Comparison of ENCODE assay signal across 9 cellular contexts in the genomic region with DNA sequence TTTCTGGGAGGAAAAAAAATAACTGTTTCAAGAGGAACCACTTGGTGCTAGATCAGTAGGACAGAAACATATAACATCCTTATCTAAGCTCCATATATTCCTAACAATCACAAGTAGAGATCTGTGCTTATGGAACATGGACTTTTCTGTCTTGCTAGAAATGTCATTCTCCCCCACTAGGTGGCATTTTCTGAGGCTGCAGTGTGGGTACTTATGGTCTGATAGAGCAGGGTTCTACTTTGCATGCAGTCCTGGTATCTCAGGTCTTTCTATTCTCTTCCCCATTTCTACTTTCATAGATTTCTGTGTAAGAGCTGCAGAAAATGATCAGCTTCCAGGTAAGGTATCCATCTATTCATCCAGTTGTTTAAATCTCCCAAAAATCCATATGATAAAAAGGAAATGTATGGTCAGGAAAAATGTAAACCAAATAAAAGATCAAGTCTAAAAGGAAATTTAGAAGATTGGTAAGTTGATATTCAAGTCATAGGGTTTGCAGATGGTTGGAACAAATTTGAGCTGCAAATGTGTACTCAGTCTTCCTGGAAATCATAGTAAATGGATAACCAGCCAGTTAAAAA. TPM values are rescaled to one million over a fixed set of nuclear protein-coding genes. Genes with fewer than 3 reads are reported as not detected.
DNase-seq lines count a peak whose midpoint lies in the region; ATAC-seq, FAIRE-seq and TF ChIP-seq lines count a peak whose summit lies in the region.
"Had no signal": no experiment of that assay in that cellular context is flagged by ENCODE, and none has a peak within 500 bp of the region (broad histone marks: within the 10 kb centered on the region; RNA-seq: fewer than 3 reads in every experiment).

No MANE protein-coding gene starts in this region.

- H3K36me3 ChIP-seq in NT2/D1 (ENCODE audit: insufficient read depth, insufficient read length, low read length) (peaks cover 14% of the 10 kb centered on the region), kidney epithelial cell (ENCODE audit: control insufficient read depth, insufficient read depth, low read length) (no peaks in the 10 kb centered on the region), testis (ENCODE audit: low read depth, missing control alignments) (no peaks in the 10 kb centered on the region)

- TF ChIP-seq CTCF in kidney epithelial cell (IDR thresholded peaks at IDR 0.05; ENCODE audit: insufficient read depth, low read length, poor library complexity, severe bottlenecking) (peak; percentile 52), testis (IDR thresholded peaks at IDR 0.05) (peak; percentile 36 to 52 (median 37))

- intact Hi-C loops in testis (cut with DNase I; ENCODE audit: low total_unique reads), result no loop called here

- DNase-seq in NCI-H524 (lab: John Stamatoyannopoulos, UW), result peak; percentile 37 to 57
- DNase-seq in NCI-H524 treated with DMSO at 0.1 percent for 48 hours (lab: John Stamatoyannopoulos, UW), result no peak
- peak; percentile 51 for DNase-seq in HTR-8/SVneo (ENCODE audit: insufficient read length, low spot score)
- DNase-seq in NT2/D1 (ENCODE audit: low read depth, low spot score), result peak; percentile 60
- DNase-seq in amniotic stem cell (lab: John Stamatoyannopoulos, UW), result peak; percentile 3
- DNase-seq in kidney epithelial cell (ENCODE audit: low read depth), result no peak
- peak; percentile 26 for DNase-seq in testis

- no peaks in the 10 kb centered on the region for H3K9me3 ChIP-seq in NT2/D1 (ENCODE audit: insufficient read depth, low read length)
- H3K9me3 ChIP-seq in testis, result no peaks in the 10 kb centered on the region

- H3K4me1 ChIP-seq in NT2/D1 (ENCODE audit: insufficient read depth, insufficient read length) (no peaks in the 10 kb centered on the region), testis (no peaks in the 10 kb centered on the region)

- TF ChIP-seq POLR2A in testis (IDR thresholded peaks at IDR 0.05), result no peak

- ATAC-seq in GM21526 (IDR thresholded peaks at IDR 0.05; ENCODE audit: low FRiP score, unreplicated experiment), result no peak

- H3K4me3 ChIP-seq in NT2/D1 (ENCODE audit: insufficient read length, low read depth) (no peak overlapping the region), kidney epithelial cell (ENCODE audit: low read depth, low read length) (no peak overlapping the region), testis (no peak overlapping the region)

- H3K27me3 ChIP-seq in NT2/D1 (ENCODE audit: insufficient read depth, insufficient read length) (no peaks in the 10 kb centered on the region), kidney epithelial cell (ENCODE audit: control insufficient read depth, insufficient read depth, low read length) (no peaks in the 10 kb centered on the region), testis (no peaks in the 10 kb centered on the region)

- peak overlapping the region; percentile 37 for H3K9ac ChIP-seq in NT2/D1 (ENCODE audit: insufficient read length, low read depth)

- FAIRE-seq in HTR-8/SVneo (lab: Jason Lieb, UNC), result no peak

- no peak overlapping the region for H3K27ac ChIP-seq in testis
- H3K27ac ChIP-seq: epithelial cell of prostate had no signal

RNA-seq across cellular contexts. Expression of gene ZNF684, which starts 1.5 kb away (rescaled TPM):
- total RNA-seq in kidney epithelial cell, result 2.3 and 5.2 TPM in 2 replicates
- 1 to 10 TPM; 8.9 to 9.9 TPM for total RNA-seq in testis
- 5.3 TPM for polyA plus RNA-seq in testis (ENCODE audit: insufficient read depth, low read depth, low replicate concordance)

RNA-seq across cellular contexts. Expression of gene EXO5, which starts 24.4 kb away (rescaled TPM):
- total RNA-seq in kidney epithelial cell, result 10.4 and 10.7 TPM in 2 replicates
- total RNA-seq in testis, result 10 to 100 TPM in 1 of 2 donors, 1 to 10 TPM in 1; 9.4 to 10.9 TPM
- 8.4 TPM for polyA plus RNA-seq in testis (ENCODE audit: insufficient read depth, low read depth, low replicate concordance)

RNA-seq across cellular contexts. Expression of gene ZFP69, which starts 55.8 kb away (rescaled TPM):
- total RNA-seq in kidney epithelial cell (4.1 and 4.3 TPM in 2 replicates), testis (1 to 10 TPM; 6.7 to 9.3 TPM)
- polyA plus RNA-seq in testis (ENCODE audit: insufficient read depth, low read depth, low replicate concordance), result 5.4 TPM

Comparison
In these comparisons a context has a peak if more than half of its experiments do, and no peak if none do; other contexts are left out.
1. DNase-seq: peak in NCI-H524 (2 of 2), HTR-8/SVneo (single experiment), NT2/D1 (single experiment), amniotic stem cell (single experiment) and testis (single experiment); none in NCI-H524 treated with DMSO at 0.1 percent for 48 hours (single experiment) and kidney epithelial cell (single experiment).